ENCODE assay signal across 12 cellular contexts in the genomic region with DNA sequence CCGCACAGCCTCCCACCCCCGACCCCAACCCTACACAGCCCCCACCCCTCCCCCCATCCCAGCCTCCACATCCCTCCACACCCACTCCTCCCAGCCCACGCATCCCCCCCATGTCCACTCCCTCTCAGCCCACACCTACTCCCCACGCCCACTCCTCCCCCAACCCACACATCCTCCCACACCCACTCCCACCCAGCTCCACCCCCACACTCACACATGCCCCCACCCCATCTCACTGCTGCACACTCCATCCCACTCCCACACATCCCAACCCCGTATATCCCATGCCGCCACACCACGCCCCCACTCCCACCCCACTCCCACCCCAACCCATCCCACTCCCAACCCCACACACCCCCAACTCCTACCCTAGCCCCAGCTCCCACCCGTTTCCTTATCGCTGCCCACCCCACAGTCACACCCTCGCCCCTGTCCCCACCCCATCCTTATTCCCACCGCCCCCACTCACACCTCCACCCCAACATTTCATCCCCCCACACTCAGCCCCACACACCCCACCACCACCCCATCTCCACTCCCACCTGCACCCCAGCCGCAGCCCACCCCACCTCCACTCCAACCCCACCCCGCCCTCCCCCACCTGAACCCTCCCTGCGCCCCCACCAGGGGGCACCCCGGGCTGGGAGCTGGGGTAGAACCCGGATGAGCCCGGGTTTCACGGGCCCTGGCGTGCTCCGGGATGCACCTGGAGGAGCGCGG. TPM values are rescaled to one million over a fixed set of nuclear protein-coding genes. Genes with fewer than 3 reads are reported as not detected.
A peak's percentile ranks its signal among the peaks of the same experiment; 100 is the strongest.
DNase-seq lines count a peak whose midpoint lies in the region; ATAC-seq, FAIRE-seq and TF ChIP-seq lines count a peak whose summit lies in the region.
"Had no signal": no experiment of that assay in that cellular context is flagged by ENCODE, and none has a peak within 500 bp of the region (broad histone marks: within the 10 kb centered on the region; RNA-seq: fewer than 3 reads in every experiment).

No MANE protein-coding gene starts in this region.

- H2BK5ac ChIP-seq in H1 (ENCODE audit: low read depth, low read length), result no peak overlapping the region

- H3K79me1 ChIP-seq in H1 (ENCODE audit: low read depth, low read length), result no peaks in the 10 kb centered on the region

- H3K9me2 ChIP-seq in GM23338 (ENCODE audit: insufficient read depth), result no peaks in the 10 kb centered on the region

- H3K9me3 ChIP-seq in H1 (ENCODE audit: insufficient read depth in 2 of 2, low read depth in 1 of 2, low read length in 1 of 2) (peaks cover 0 to 5% of the 10 kb centered on the region in 2 experiments; a peak in 1 of 4 replicates), testis (no peaks in the 10 kb centered on the region)

- no peaks in the 10 kb centered on the region for H3K79me2 ChIP-seq in GM23338 (replicated peaks; ENCODE audit: insufficient read depth)
- H3K79me2 ChIP-seq in H1 (ENCODE audit: control insufficient read depth in 1 of 2, insufficient read depth in 2 of 2, low read length in 2 of 2), result no peaks in the 10 kb centered on the region

- H2AK5ac ChIP-seq in H1 (ENCODE audit: low read depth, low read length), result no peak overlapping the region

- peak in 1 of 2 experiments; percentile 45; a peak in 2 of 4 replicates for TF ChIP-seq CTCF in GM23338 (conservative IDR thresholded peaks at IDR 0.05; ENCODE audit: low read depth in 2 of 2)
- TF ChIP-seq CTCF in H1 (IDR thresholded peaks at IDR 0.05; ENCODE audit: control extremely low read depth in 1 of 3, insufficient read depth in 1 of 3, low read depth in 1 of 3, low read length in 3 of 3), result peak in 2 of 3 experiments; percentile 16 to 24; a peak in 1 of 4 replicates
- TF ChIP-seq CTCF in testis (IDR thresholded peaks at IDR 0.05), result no peak

- H3K27ac ChIP-seq in GM23338 (ENCODE audit: low read depth) (no peak overlapping the region), H1 (ENCODE audit: low read depth, low read length) (no peak overlapping the region), testis (no peak overlapping the region)
- H3K27ac ChIP-seq: BLaER1 had no signal

- TF ChIP-seq POLR2A in H1 (IDR thresholded peaks at IDR 0.05; ENCODE audit: control extremely low read depth in 1 of 2, low read depth in 2 of 2, low read length in 2 of 2), result no peak
- no peak for TF ChIP-seq POLR2A in testis (IDR thresholded peaks at IDR 0.05)

- CTCF ChIA-PET in H1 (lab: Charles Lee; ENCODE audit: partially characterized antibody), result interaction anchor here (0.6 to 1.0 kb wide), 3 partner anchors 12 to 84 kb away, joined by 3 to 4 read pairs (median 3); no protein-coding TSS in a partner anchor

- no peak overlapping the region for H4K8ac ChIP-seq in H1 (ENCODE audit: extremely low read depth, insufficient read depth, low read length)

- H3K27me3 ChIP-seq in GM23338 (ENCODE audit: insufficient read depth) (no peaks in the 10 kb centered on the region), H1 (replicated peaks in 1 of 4; ENCODE audit: control insufficient read depth in 3 of 4, extremely low read depth in 1 of 4, insufficient read depth in 3 of 4, low read length in 3 of 4) (no peaks in the 10 kb centered on the region), testis (no peaks in the 10 kb centered on the region)
- H3K27me3 ChIP-seq: BLaER1 had no signal

- H2AFZ ChIP-seq in GM23338 (no peak overlapping the region), H1 (ENCODE audit: low read length) (no peak overlapping the region)

- H2BK15ac ChIP-seq in H1 (ENCODE audit: low read length), result no peak overlapping the region

- no peak overlapping the region for H3K4me3 Mint-ChIP-seq in GM23338

- H3K27me3 Mint-ChIP-seq in GM23338 (ENCODE audit: insufficient read depth, low read depth, poor library complexity), result peaks cover 10% of the 10 kb centered on the region

- no peak overlapping the region for H4K91ac ChIP-seq in H1 (replicated peaks; ENCODE audit: insufficient read length, low read length)

- no peak overlapping the region for H3K18ac ChIP-seq in H1 (ENCODE audit: extremely low read depth, low read length)

- POLR2A ChIA-PET in H1 (lab: Charles Lee; ENCODE audit: partially characterized antibody), result no interaction called here

- H3K9me3 Mint-ChIP-seq in GM23338, result peaks cover 3% of the 10 kb centered on the region; the same call in 1 of the 3 replicates

- no peak overlapping the region for H3K23ac ChIP-seq in H1 (ENCODE audit: insufficient read length)

- ATAC-seq in GM23338 (peak; percentile 51; the same call in 2 of the 3 replicates), HG02759 (IDR thresholded peaks at IDR 0.05; ENCODE audit: unreplicated experiment) (no peak)

- TF ChIP-seq RAD21 in H1 (IDR thresholded peaks at IDR 0.05 in 1 of 2, conservative IDR thresholded peaks at IDR 0.05 in 1 of 2; ENCODE audit: low read depth in 2 of 2, low read length in 2 of 2), result peak; percentile 32 to 55; a peak in 3 of 4 replicates

- no peak overlapping the region for H3K9ac ChIP-seq in H1 (replicated peaks in 1 of 4; ENCODE audit: extremely low read depth in 1 of 4, low read depth in 3 of 4, low read length in 3 of 4)
- H3K9ac ChIP-seq: BLaER1 had no signal

- H3K4me1 ChIP-seq in GM23338 (ENCODE audit: insufficient read depth) (no peaks in the 10 kb centered on the region), H1 (replicated peaks in 1 of 4; ENCODE audit: control insufficient read depth in 3 of 4, insufficient read depth in 4 of 4, low read length in 3 of 4) (peaks cover 0 to 3% (median 1%) of the 10 kb centered on the region in 4 experiments; a peak in 2 of 7 replicates), testis (no peaks in the 10 kb centered on the region)
- H3K4me1 ChIP-seq: BLaER1 had no signal

- H3K23me2 ChIP-seq in H1 (ENCODE audit: low read depth, low read length), result peaks cover 1% of the 10 kb centered on the region; the same call in 1 of the 2 replicates

- no peak for TF ChIP-seq EP300 in H1 (IDR thresholded peaks at IDR 0.05; ENCODE audit: borderline replicate concordance in 1 of 2, low read depth in 2 of 2, low read length in 2 of 2)

- H3K4me2 ChIP-seq in GM23338 (no peak overlapping the region), H1 (ENCODE audit: insufficient read depth in 1 of 2, low read depth in 2 of 2, low read length in 2 of 2) (no peak overlapping the region)
- H3K4me2 ChIP-seq: BLaER1 had no signal

- intact Hi-C loops in testis (cut with DNase I; ENCODE audit: low total_unique reads), result no loop called here

- H3K4me3 ChIP-seq in GM23338 (no peak overlapping the region), H1 (ENCODE audit: extremely low read depth in 1 of 4, insufficient read depth in 2 of 4, low read depth in 3 of 4, low read length in 4 of 4) (no peak overlapping the region), testis (peak overlapping the region; percentile 7 to 44)
- H3K4me3 ChIP-seq: BLaER1 had no signal

- H3K14ac ChIP-seq in H1 (ENCODE audit: insufficient read length), result no peak overlapping the region

- no peak overlapping the region for H2BK12ac ChIP-seq in H1 (ENCODE audit: low read depth, low read length)

- H4K5ac ChIP-seq in H1 (ENCODE audit: insufficient read length, low read depth, low read length), result no peak overlapping the region

- H3F3A ChIP-seq in GM23338 (replicated peaks; ENCODE audit: low read depth), result no peaks in the 10 kb centered on the region

- H2BK120ac ChIP-seq in H1 (replicated peaks; ENCODE audit: low read depth, low read length), result no peak overlapping the region

- no peaks in the 10 kb centered on the region for H4K20me1 ChIP-seq in GM23338 (replicated peaks; ENCODE audit: insufficient read depth)
- H4K20me1 ChIP-seq in H1 (replicated peaks in 1 of 2; ENCODE audit: control insufficient read depth in 1 of 2, insufficient read depth in 2 of 2, low read length in 2 of 2), result no peaks in the 10 kb centered on the region
- H4K20me1 ChIP-seq: BLaER1 had no signal

- no peaks in the 10 kb centered on the region for H3K36me3 Mint-ChIP-seq in GM23338 (ENCODE audit: low read depth)

- peak; percentile 40 for DNase-seq in GM23338 (ENCODE audit: low spot score)
- DNase-seq in H1 (ENCODE audit: low read depth in 1 of 2, low spot score in 2 of 2), result no peak
- DNase-seq in testis, result peak; percentile 21
- no peak for DNase-seq in CD1c-positive myeloid dendritic cell (ENCODE audit: extremely low spot score)
- DNase-seq: Karpas-422, NCI-H1105 treated with DMSO at 0.1 percent for 48 hours, NCI-H187 treated with DMSO at 0.1 percent for 48 hours, NCI-H446 treated with DMSO at 0.1 percent for 48 hours, NCI-H748 treated with DMSO at 0.1 percent for 48 hours, T-helper 1 cell had no signal

- H3K4ac ChIP-seq in H1 (replicated peaks; ENCODE audit: insufficient read length, low read depth, low read length), result no peak overlapping the region

- H3K27ac Mint-ChIP-seq in GM23338, result no peak overlapping the region

- FAIRE-seq in H1 (lab: Jason Lieb, UNC), result no peak

- no peaks in the 10 kb centered on the region for H3K36me3 ChIP-seq in GM23338 (ENCODE audit: insufficient read depth)
- H3K36me3 ChIP-seq in H1 (ENCODE audit: control insufficient read depth in 2 of 4, insufficient read depth in 4 of 4, low read length in 3 of 4), result no peaks in the 10 kb centered on the region
- no peaks in the 10 kb centered on the region for H3K36me3 ChIP-seq in testis (ENCODE audit: low read depth, missing control alignments)

- H3K4me1 Mint-ChIP-seq in GM23338, result peaks cover 4% of the 10 kb centered on the region; the same call in 2 of the 3 replicates

- H3K56ac ChIP-seq in H1 (replicated peaks; ENCODE audit: insufficient read length, low read depth, low read length), result no peak overlapping the region

- 80% methylated on average over 3 of the region's 22 CpGs; no CpG with 5 or more reads in 1 of the 2 experiments for WGBS in H1 (ENCODE audit: extremely low coverage in 1 of 2, insufficient coverage in 1 of 2, insufficient read length in 1 of 2, insufficient replicate concordance in 2 of 2, low coverage in 1 of 2, low lambda C conversion rate in 2 of 2, missing lambda C conversion rate in 1 of 2), 2 experiments
- WGBS in testis, 2 donors, result 52 to 82% methylated on average over 9 to 19 of the region's 22 CpGs

- H2BK20ac ChIP-seq in H1 (ENCODE audit: low read length), result no peak overlapping the region

RNA-seq across cellular contexts. Expression of a gene that starts 0.8 kb away (rescaled TPM):
- total RNA-seq in GM23338 (2014; rRNA removed; shearing (Covaris generic)), result 2.2 and 2.8 TPM in 2 replicates
- polyA plus RNA-seq in GM23338 (2016; fragmentation: Nextera tagmentation; extraction: Ambion mirVana), result 0.68 and 1.0 TPM in 2 replicates
- total RNA-seq in H1 (2021; fragmentation: NEBNext Ultra II Directional; extraction: Animal tissue kit (Norgen Biotek cat#: 25700)), result 0.73 and 0.88 TPM in 2 replicates
- 0.36 and 0.39 TPM in 2 replicates for polyA plus RNA-seq in H1 (2011; rRNA removed)
- polyA plus RNA-seq in H1 (2011; cell fraction: cytosol; rRNA removed), result 0.40 TPM
- polyA plus RNA-seq in H1 (2011; cell fraction: nucleus; rRNA removed), result 0.61 TPM
- polyA plus RNA-seq in H1 (2012, experiment 1 of 2), result 0.40 to 0.81 TPM (median 0.59 TPM) in 4 replicates
- 0.05 TPM for polyA plus RNA-seq in H1 (2012, experiment 2 of 2)
- polyA plus RNA-seq in H1 (2013, experiment 1 of 2), result 0.63 TPM
- 0.66 TPM for polyA plus RNA-seq in H1 (2013, experiment 2 of 2)
- polyA minus RNA-seq in H1 (2011; rRNA and poly(A)+ RNA removed), result 0.28 and 0.32 TPM in 2 replicates
- not detected for polyA minus RNA-seq in H1 (2011; cell fraction: cytosol; rRNA and poly(A)+ RNA removed)
- polyA minus RNA-seq in H1 (2011; cell fraction: nucleus; rRNA and poly(A)+ RNA removed), result 0.40 TPM
- 10 to 100 TPM; 24.3 to 30.6 TPM for total RNA-seq in testis
- polyA plus RNA-seq in testis (ENCODE audit: insufficient read depth, low read depth, low replicate concordance), result 33.4 TPM

RNA-seq across cellular contexts. Expression of a gene that starts 28.8 kb away (rescaled TPM):
- 3.5 and 3.9 TPM in 2 replicates for total RNA-seq in GM23338 (2014; rRNA removed; shearing (Covaris generic))
- 2.1 and 2.4 TPM in 2 replicates for polyA plus RNA-seq in GM23338 (2016; fragmentation: Nextera tagmentation; extraction: Ambion mirVana)
- total RNA-seq in H1 (2021; fragmentation: NEBNext Ultra II Directional; extraction: Animal tissue kit (Norgen Biotek cat#: 25700)), result 2.4 and 3.3 TPM in 2 replicates
- 2.0 TPM in 2 replicates for polyA plus RNA-seq in H1 (2011; rRNA removed)
- 1.6 TPM for polyA plus RNA-seq in H1 (2011; cell fraction: cytosol; rRNA removed)
- 1.7 TPM for polyA plus RNA-seq in H1 (2011; cell fraction: nucleus; rRNA removed)
- polyA plus RNA-seq in H1 (2012, experiment 1 of 2), result 1.3 to 1.7 TPM (median 1.4 TPM) in 4 replicates
- polyA plus RNA-seq in H1 (2012, experiment 2 of 2), result 1.8 TPM
- 1.8 TPM for polyA plus RNA-seq in H1 (2013, experiment 1 of 2)
- 1.7 TPM for polyA plus RNA-seq in H1 (2013, experiment 2 of 2)
- polyA minus RNA-seq in H1 (2011; rRNA and poly(A)+ RNA removed), result 0.73 and 1.2 TPM in 2 replicates
- polyA minus RNA-seq in H1 (2011; cell fraction: cytosol; rRNA and poly(A)+ RNA removed), result 2.9 TPM
- polyA minus RNA-seq in H1 (2011; cell fraction: nucleus; rRNA and poly(A)+ RNA removed), result 3.5 TPM
- 10 to 100 TPM; 11.3 to 15.5 TPM for total RNA-seq in testis
- 6.7 TPM for polyA plus RNA-seq in testis (ENCODE audit: insufficient read depth, low read depth, low replicate concordance)

RNA-seq across cellular contexts. Expression of a gene that starts 44.7 kb away (rescaled TPM):
- total RNA-seq in GM23338 (2014; rRNA removed; shearing (Covaris generic)), result 0.43 and 0.83 TPM in 2 replicates
- 0.09 TPM in 1 of 2 replicates, not detected in the other for polyA plus RNA-seq in GM23338 (2016; fragmentation: Nextera tagmentation; extraction: Ambion mirVana)
- 0.26 and 0.33 TPM in 2 replicates for total RNA-seq in H1 (2021; fragmentation: NEBNext Ultra II Directional; extraction: Animal tissue kit (Norgen Biotek cat#: 25700))
- polyA plus RNA-seq in H1 (2011; rRNA removed), result 0.11 TPM in 2 replicates
- 0.09 TPM for polyA plus RNA-seq in H1 (2011; cell fraction: cytosol; rRNA removed)
- polyA plus RNA-seq in H1 (2011; cell fraction: nucleus; rRNA removed), result 0.10 TPM
- 0.05 to 0.15 TPM (median 0.08 TPM) in 4 replicates for polyA plus RNA-seq in H1 (2012, experiment 1 of 2)
- polyA plus RNA-seq in H1 (2012, experiment 2 of 2), result 0.13 TPM
- 0.10 TPM for polyA plus RNA-seq in H1 (2013, experiment 1 of 2)
- polyA plus RNA-seq in H1 (2013, experiment 2 of 2), result 0.07 TPM
- polyA minus RNA-seq in H1 (2011; rRNA and poly(A)+ RNA removed), result 0.05 TPM in 1 of 2 replicates, not detected in the other
- 0.37 TPM for polyA minus RNA-seq in H1 (2011; cell fraction: cytosol; rRNA and poly(A)+ RNA removed)
- polyA minus RNA-seq in H1 (2011; cell fraction: nucleus; rRNA and poly(A)+ RNA removed), result 0.40 TPM
- total RNA-seq in testis, result 1 to 10 TPM in 1 of 2 donors, under 1 TPM in 1; 0.94 to 2.4 TPM
- polyA plus RNA-seq in testis (ENCODE audit: insufficient read depth, low read depth, low replicate concordance), result 0.58 TPM

RNA-seq across cellular contexts. Expression of a gene that starts 45.4 kb away (rescaled TPM):
- 48.7 and 51.6 TPM in 2 replicates for total RNA-seq in GM23338 (2014; rRNA removed; shearing (Covaris generic))
- polyA plus RNA-seq in GM23338 (2016; fragmentation: Nextera tagmentation; extraction: Ambion mirVana) (16.5 and 16.7 TPM in 2 replicates), H1 (2011; rRNA removed) (27.9 and 30.5 TPM in 2 replicates), testis (ENCODE audit: insufficient read depth, low read depth, low replicate concordance) (34.6 TPM)
- total RNA-seq in H1 (2021; fragmentation: NEBNext Ultra II Directional; extraction: Animal tissue kit (Norgen Biotek cat#: 25700)), result 55.7 and 57.4 TPM in 2 replicates
- 42.4 TPM for polyA plus RNA-seq in H1 (2011; cell fraction: cytosol; rRNA removed)
- polyA plus RNA-seq in H1 (2011; cell fraction: nucleus; rRNA removed), result 33.6 TPM
- 27.6 to 34.4 TPM (median 30.0 TPM) in 4 replicates for polyA plus RNA-seq in H1 (2012, experiment 1 of 2)
- polyA plus RNA-seq in H1 (2012, experiment 2 of 2), result 5.9 TPM
- polyA plus RNA-seq in H1 (2013, experiment 1 of 2), result 24.2 TPM
- 25.4 TPM for polyA plus RNA-seq in H1 (2013, experiment 2 of 2)
- 71.8 and 77.4 TPM in 2 replicates for polyA minus RNA-seq in H1 (2011; rRNA and poly(A)+ RNA removed)
- 37.1 TPM for polyA minus RNA-seq in H1 (2011; cell fraction: cytosol; rRNA and poly(A)+ RNA removed)
- 36.4 TPM for polyA minus RNA-seq in H1 (2011; cell fraction: nucleus; rRNA and poly(A)+ RNA removed)
- 10 to 100 TPM; 45.8 to 54.4 TPM for total RNA-seq in testis

Comparison
In these comparisons a context has a peak if more than half of its experiments do, and no peak if none do; other contexts are left out.
1. DNase-seq: peak in GM23338 (single experiment) and testis (single experiment); none in H1 (0 of 2) and CD1c-positive myeloid dendritic cell (single experiment).
2. H3K4me3 ChIP-seq: peak in testis (2 of 2); none in GM23338 (single experiment) and H1 (0 of 4).
3. CTCF ChIP-seq: peak in H1 (2 of 3); none in testis (0 of 3).